Comparison of ENCODE assay signal across 1 cellular context in genomic region chr17:64506576-64507417, GRCh38.
TF ChIP-seq lines count a peak whose summit lies in the region.

TSS of gene CEP95 (plus strand) at chr17:64506977. CDS start at chr17:64507098, 121 bp downstream.

TF ChIP-seq in HepG2, 621 proteins besides CTCF, POLR2A, EP300 and RAD21 (continued from another document and continues in another):
- no peak; the same call in 1 of the 2 replicates for TF ChIP-seq ZSCAN5A (CRISPR knock-in tag; IDR thresholded peaks at IDR 0.05; ENCODE audit: borderline replicate concordance)
- no peak for TF ChIP-seq FUBP1 (CRISPR knock-in tag; IDR thresholded peaks at IDR 0.05; ENCODE audit: borderline replicate concordance)
- TF ChIP-seq PHB2 (IDR thresholded peaks at IDR 0.05; ENCODE audit: partially characterized antibody): no peak
- TF ChIP-seq ZNF800 (CRISPR knock-in tag; IDR thresholded peaks at IDR 0.05): peak; percentile 94
- TF ChIP-seq ZGPAT (CRISPR knock-in tag; IDR thresholded peaks at IDR 0.05): peak; percentile 95
- TF ChIP-seq ZNF670 (CRISPR knock-in tag; IDR thresholded peaks at IDR 0.05; ENCODE audit: borderline replicate concordance): peak; percentile 82; the same call in 1 of the 2 replicates
- TF ChIP-seq ZNF292 (CRISPR knock-in tag; IDR thresholded peaks at IDR 0.05; ENCODE audit: borderline replicate concordance, low read depth): no peak
- TF ChIP-seq FOXO1 (CRISPR knock-in tag; IDR thresholded peaks at IDR 0.05): no peak; the same call in none of the 2 replicates
- no peak for TF ChIP-seq MTA3 (CRISPR knock-in tag; IDR thresholded peaks at IDR 0.05)
- TF ChIP-seq HNF1B (CRISPR knock-in tag; IDR thresholded peaks at IDR 0.05): peak; percentile 87
- TF ChIP-seq NAIF1 (CRISPR knock-in tag; IDR thresholded peaks at IDR 0.05; ENCODE audit: borderline replicate concordance): peak; percentile 94
- TF ChIP-seq TEAD2 (CRISPR knock-in tag; IDR thresholded peaks at IDR 0.05): 0 out of 2 replicates have a peak, but pooled peaks have one; percentile 15
- TF ChIP-seq ZC3H4 (CRISPR knock-in tag; IDR thresholded peaks at IDR 0.05; ENCODE audit: borderline replicate concordance): no peak; the same call in 1 of the 2 replicates
- TF ChIP-seq ZBTB25 (CRISPR knock-in tag; IDR thresholded peaks at IDR 0.05): peak; percentile 87
- TF ChIP-seq ZMYM4 (CRISPR knock-in tag; IDR thresholded peaks at IDR 0.05): peak; percentile 91
- TF ChIP-seq RFX1 (IDR thresholded peaks at IDR 0.05): no peak; the same call in 1 of the 2 replicates
- TF ChIP-seq RFX5 (IDR thresholded peaks at IDR 0.05; ENCODE audit: low read depth, low read length): peak; percentile 39; the same call in 1 of the 2 replicates
- no peak for TF ChIP-seq MAFG (CRISPR knock-in tag; IDR thresholded peaks at IDR 0.05)
- peak; percentile 78; the same call in 1 of the 2 replicates for TF ChIP-seq HOXA9 (CRISPR knock-in tag; IDR thresholded peaks at IDR 0.05; ENCODE audit: borderline replicate concordance)
- TF ChIP-seq PATZ1 (CRISPR knock-in tag; IDR thresholded peaks at IDR 0.05): peak; percentile 46
- peak; percentile 85; the same call in 1 of the 2 replicates for TF ChIP-seq ZNF83 (CRISPR knock-in tag; IDR thresholded peaks at IDR 0.05; ENCODE audit: borderline replicate concordance)
- peak; percentile 39 for TF ChIP-seq AGO1 (IDR thresholded peaks at IDR 0.05; ENCODE audit: low read depth, low read length, poor library complexity, severe bottlenecking)
- TF ChIP-seq ZFP62 (CRISPR knock-in tag; IDR thresholded peaks at IDR 0.05): no peak
- peak; percentile 97 for TF ChIP-seq ASH2L (IDR thresholded peaks at IDR 0.05; ENCODE audit: insufficient read length, low read depth, low read length)
- peak; percentile 84 for TF ChIP-seq MXD4 (CRISPR knock-in tag; IDR thresholded peaks at IDR 0.05)
- peak; percentile 86 for TF ChIP-seq ZHX2 (IDR thresholded peaks at IDR 0.05; ENCODE audit: low read depth)
- 0 out of 2 replicates have a peak, but pooled peaks have one; percentile 69 for TF ChIP-seq ZHX2 (CRISPR knock-in tag; IDR thresholded peaks at IDR 0.05; ENCODE audit: borderline replicate concordance)
- TF ChIP-seq XBP1 (CRISPR knock-in tag; IDR thresholded peaks at IDR 0.05): 0 out of 2 replicates have a peak, but pooled peaks have one; percentile 44
- TF ChIP-seq AFF4 (CRISPR knock-in tag; IDR thresholded peaks at IDR 0.05): 0 out of 2 replicates have a peak, but pooled peaks have one; percentile 28
- no peak for TF ChIP-seq HNRNPUL1 (IDR thresholded peaks at IDR 0.05; ENCODE audit: low read depth, low read length)
- peak; percentile 78 for TF ChIP-seq POLR2AphosphoS5 (IDR thresholded peaks at IDR 0.05; ENCODE audit: low read depth, low read length)
- peak; percentile 95; the same call in 1 of the 2 replicates for TF ChIP-seq ZNF598 (CRISPR knock-in tag; IDR thresholded peaks at IDR 0.05; ENCODE audit: borderline replicate concordance)
